39 cellular contexts compared by ENCODE assay signal in genomic region chr1:13465515-13465914, GRCh38. TPM values are rescaled to one million over a fixed set of nuclear protein-coding genes. Genes with fewer than 3 reads are reported as not detected.
"Had no signal": no experiment of that assay in that cellular context is flagged by ENCODE, and none has a peak within 500 bp of the region (broad histone marks: within the 10 kb centered on the region; RNA-seq: fewer than 3 reads in every experiment).

No MANE protein-coding gene starts in this region.

- H3K4me1 Mint-ChIP-seq: activated CD4-positive, alpha-beta memory T cell treated with anti-CD3 and anti-CD28 coated beads, Interleukin-2, amount 10 ng/mL, durations not matched to agents 7 days and 5 days; activated CD4-positive, alpha-beta T cell treated with anti-CD3 and anti-CD28 coated beads for 36 hours; activated CD4-positive, alpha-beta T cell treated with anti-CD3 and anti-CD28 coated beads, Interleukin-2, amount 10 ng/mL, durations not matched to agents 7 days and 5 days; activated CD8-positive, alpha-beta memory T cell treated with anti-CD3 and anti-CD28 coated beads, Interleukin-2, amount 10 ng/mL, durations not matched to agents 7 days and 5 days; activated naive CD4-positive, alpha-beta T cell treated with anti-CD3 and anti-CD28 coated beads, Interleukin-2, amount 10 ng/mL, durations not matched to agents 7 days and 5 days; activated naive CD4-positive, alpha-beta T cell treated with anti-CD3 and anti-CD28 coated beads, Interleukin-2, amount 50 U/mL, for 24 hours; activated naive CD8-positive, alpha-beta T cell treated with anti-CD3 and anti-CD28 coated beads, Interleukin-2, amount 10 ng/mL, durations not matched to agents 7 days and 5 days; activated naive CD8-positive, alpha-beta T cell treated with anti-CD3 and anti-CD28 coated beads, Interleukin-2, amount 50 U/mL, for 24 hours; brain had no signal

- H3K36me3 Mint-ChIP-seq: activated CD8-positive, alpha-beta memory T cell treated with anti-CD3 and anti-CD28 coated beads, Interleukin-2, amount 10 ng/mL, durations not matched to agents 7 days and 5 days; activated naive CD4-positive, alpha-beta T cell treated with anti-CD3 and anti-CD28 coated beads, Interleukin-2, amount 10 ng/mL, durations not matched to agents 7 days and 5 days; activated naive CD4-positive, alpha-beta T cell treated with anti-CD3 and anti-CD28 coated beads, Interleukin-2, amount 50 U/mL, for 24 hours; activated naive CD8-positive, alpha-beta T cell; activated naive CD8-positive, alpha-beta T cell treated with anti-CD3 and anti-CD28 coated beads, Interleukin-2, amount 10 ng/mL, durations not matched to agents 7 days and 5 days; brain had no signal

- H3K36me3 ChIP-seq: ascending aorta had no signal

- H3K27me3 Mint-ChIP-seq: activated CD4-positive, alpha-beta memory T cell treated with anti-CD3 and anti-CD28 coated beads, Interleukin-2, amount 10 ng/mL, durations not matched to agents 7 days and 5 days; activated CD4-positive, alpha-beta T cell treated with anti-CD3 and anti-CD28 coated beads, Interleukin-2, amount 10 ng/mL, durations not matched to agents 7 days and 5 days; activated CD8-positive, alpha-beta memory T cell treated with anti-CD3 and anti-CD28 coated beads, Interleukin-2, amount 10 ng/mL, durations not matched to agents 7 days and 5 days; activated naive CD4-positive, alpha-beta T cell treated with anti-CD3 and anti-CD28 coated beads, Interleukin-2, amount 10 ng/mL, durations not matched to agents 7 days and 5 days; activated naive CD8-positive, alpha-beta T cell treated with anti-CD3 and anti-CD28 coated beads, Interleukin-2, amount 10 ng/mL, durations not matched to agents 7 days and 5 days had no signal

- H3K4me1 ChIP-seq: ascending aorta had no signal

- H3K27ac Mint-ChIP-seq: activated CD4-positive, alpha-beta memory T cell treated with anti-CD3 and anti-CD28 coated beads, Interleukin-2, amount 10 ng/mL, durations not matched to agents 7 days and 5 days; activated CD4-positive, alpha-beta T cell treated with anti-CD3 and anti-CD28 coated beads for 36 hours; activated CD4-positive, alpha-beta T cell treated with anti-CD3 and anti-CD28 coated beads, Interleukin-2, amount 10 ng/mL, durations not matched to agents 7 days and 5 days; activated CD8-positive, alpha-beta memory T cell treated with anti-CD3 and anti-CD28 coated beads, Interleukin-2, amount 10 ng/mL, durations not matched to agents 7 days and 5 days; activated CD8-positive, alpha-beta T cell treated with anti-CD3 and anti-CD28 coated beads, Interleukin-2, amount 10 ng/mL, durations not matched to agents 7 days and 5 days; activated naive CD4-positive, alpha-beta T cell treated with anti-CD3 and anti-CD28 coated beads, Interleukin-2, amount 10 ng/mL, durations not matched to agents 7 days and 5 days; activated naive CD4-positive, alpha-beta T cell treated with anti-CD3 and anti-CD28 coated beads, Interleukin-2, amount 50 U/mL, for 24 hours; activated naive CD8-positive, alpha-beta T cell; activated naive CD8-positive, alpha-beta T cell treated with anti-CD3 and anti-CD28 coated beads, Interleukin-2, amount 10 ng/mL, durations not matched to agents 7 days and 5 days; activated naive CD8-positive, alpha-beta T cell treated with anti-CD3 and anti-CD28 coated beads, Interleukin-2, amount 50 U/mL, for 24 hours; activated T-cell treated with anti-CD3 and anti-CD28 coated beads, Interleukin-2, amount 50 U/mL, for 24 hours; activated T-helper 2 cell treated with anti-CD3 and anti-CD28 coated beads, Interferon-gamma antibody, Interleukin-2, Interleukin-4, amounts not matched to agents 10 μg/mL and 5 μg/mL and 100 μg/mL, durations not matched to agents 14 hours and 24 hours and 36 hours; brain; T-helper 1 cell treated with Interleukin-12 subunit alpha and Interleukin-12 subunit beta and Interleukin-4 antibody, amounts not matched to agents 30 μg/mL and 1 μg/mL, for 36 hours; T-helper 2 cell treated with Interferon-gamma antibody and Interleukin-4, amounts not matched to agents 5 μg/mL and 100 μg/mL, for 36 hours; WTC11 had no signal

- H3K4me3 Mint-ChIP-seq: activated CD4-positive, alpha-beta memory T cell treated with anti-CD3 and anti-CD28 coated beads, Interleukin-2, amount 10 ng/mL, durations not matched to agents 7 days and 5 days; activated CD4-positive, alpha-beta T cell treated with anti-CD3 and anti-CD28 coated beads for 36 hours; activated CD4-positive, alpha-beta T cell treated with anti-CD3 and anti-CD28 coated beads, Interleukin-2, amount 10 ng/mL, durations not matched to agents 7 days and 5 days; activated CD8-positive, alpha-beta memory T cell treated with anti-CD3 and anti-CD28 coated beads, Interleukin-2, amount 10 ng/mL, durations not matched to agents 7 days and 5 days; activated CD8-positive, alpha-beta T cell treated with anti-CD3 and anti-CD28 coated beads, Interleukin-2, amount 10 ng/mL, durations not matched to agents 7 days and 5 days; activated naive CD4-positive, alpha-beta T cell treated with anti-CD3 and anti-CD28 coated beads, Interleukin-2, amount 10 ng/mL, durations not matched to agents 7 days and 5 days; activated naive CD4-positive, alpha-beta T cell treated with anti-CD3 and anti-CD28 coated beads, Interleukin-2, amount 50 U/mL, for 24 hours; activated naive CD8-positive, alpha-beta T cell; activated naive CD8-positive, alpha-beta T cell treated with anti-CD3 and anti-CD28 coated beads, Interleukin-2, amount 10 ng/mL, durations not matched to agents 7 days and 5 days; activated naive CD8-positive, alpha-beta T cell treated with anti-CD3 and anti-CD28 coated beads, Interleukin-2, amount 50 U/mL, for 24 hours; activated T-cell treated with anti-CD3 and anti-CD28 coated beads, Interleukin-2, amount 50 U/mL, for 24 hours; brain; T-helper 1 cell treated with Interleukin-12 subunit alpha and Interleukin-12 subunit beta and Interleukin-4 antibody, amounts not matched to agents 30 μg/mL and 1 μg/mL, for 36 hours; T-helper 2 cell treated with Interferon-gamma antibody and Interleukin-4, amounts not matched to agents 5 μg/mL and 100 μg/mL, for 36 hours; WTC11 had no signal

- ATAC-seq: activated CD4-positive, alpha-beta T cell treated with anti-CD3 and anti-CD28 coated beads for 36 hours; activated CD4-positive, CD25-positive, alpha-beta regulatory T cell treated with anti-CD3 and anti-CD28 coated beads, Interleukin-2, amount 50 U/mL, for 24 hours; activated CD8-positive, alpha-beta memory T cell treated with anti-CD3 and anti-CD28 coated beads, Interleukin-2, amount 10 ng/mL, durations not matched to agents 7 days and 5 days; activated CD8-positive, alpha-beta T cell treated with anti-CD3 and anti-CD28 coated beads, Interleukin-2, amount 10 ng/mL, durations not matched to agents 7 days and 5 days; activated naive CD8-positive, alpha-beta T cell treated with anti-CD3 and anti-CD28 coated beads, Interleukin-2, amount 50 U/mL, for 24 hours; WTC11 had no signal

- H3K9me3 ChIP-seq: ascending aorta had no signal

- H3K4me3 ChIP-seq: ascending aorta had no signal

- H3K27ac ChIP-seq: ascending aorta, VCaP had no signal

- H3K9me3 Mint-ChIP-seq: activated CD4-positive, alpha-beta memory T cell treated with anti-CD3 and anti-CD28 coated beads, Interleukin-2, amount 10 ng/mL, durations not matched to agents 7 days and 5 days; activated CD4-positive, alpha-beta T cell treated with anti-CD3 and anti-CD28 coated beads, Interleukin-2, amount 10 ng/mL, durations not matched to agents 7 days and 5 days; activated naive CD4-positive, alpha-beta T cell treated with anti-CD3 and anti-CD28 coated beads, Interleukin-2, amount 10 ng/mL, durations not matched to agents 7 days and 5 days; activated naive CD4-positive, alpha-beta T cell treated with anti-CD3 and anti-CD28 coated beads, Interleukin-2, amount 50 U/mL, for 24 hours; activated naive CD8-positive, alpha-beta T cell treated with anti-CD3 and anti-CD28 coated beads, Interleukin-2, amount 10 ng/mL, durations not matched to agents 7 days and 5 days; activated naive CD8-positive, alpha-beta T cell treated with anti-CD3 and anti-CD28 coated beads, Interleukin-2, amount 50 U/mL, for 24 hours; activated T-cell treated with anti-CD3 and anti-CD28 coated beads, Interleukin-2, amount 50 U/mL, for 24 hours; activated T-helper 2 cell treated with anti-CD3 and anti-CD28 coated beads, Interferon-gamma antibody, Interleukin-2, Interleukin-4, amounts not matched to agents 10 μg/mL and 5 μg/mL and 100 μg/mL, durations not matched to agents 14 hours and 24 hours and 36 hours; T-helper 1 cell treated with Interleukin-12 subunit alpha and Interleukin-12 subunit beta and Interleukin-4 antibody, amounts not matched to agents 30 μg/mL and 1 μg/mL, for 36 hours; T-helper 2 cell treated with Interferon-gamma antibody and Interleukin-4, amounts not matched to agents 5 μg/mL and 100 μg/mL, for 36 hours had no signal

- DNase-seq: activated CD4-positive, alpha-beta memory T cell treated with anti-CD3 and anti-CD28 coated beads, Interleukin-2, amount 10 ng/mL, durations not matched to agents 7 days and 5 days; activated CD4-positive, alpha-beta T cell treated with anti-CD3 and anti-CD28 coated beads for 1 hour; activated CD4-positive, alpha-beta T cell treated with anti-CD3 and anti-CD28 coated beads for 36 hours; activated CD4-positive, alpha-beta T cell treated with anti-CD3 and anti-CD28 coated beads for 48 hours; activated CD4-positive, alpha-beta T cell treated with anti-CD3 and anti-CD28 coated beads, Interleukin-2, amount 10 ng/mL, durations not matched to agents 7 days and 5 days; activated CD4-positive, alpha-beta T cell treated with anti-CD3 and anti-CD28 coated beads, Interleukin-2, amount 50 U/mL, for 48 hours; activated CD4-positive, CD25-positive, alpha-beta regulatory T cell; activated CD8-positive, alpha-beta memory T cell treated with anti-CD3 and anti-CD28 coated beads for 24 hours; activated CD8-positive, alpha-beta memory T cell treated with anti-CD3 and anti-CD28 coated beads, Interleukin-2, amount 10 ng/mL, durations not matched to agents 7 days and 5 days; activated CD8-positive, alpha-beta memory T cell treated with anti-CD3 and anti-CD28 coated beads, Interleukin-2, amount 50 U/mL, for 48 hours; activated CD8-positive, alpha-beta T cell treated with anti-CD3 and anti-CD28 coated beads, Interleukin-2, amount 10 ng/mL, durations not matched to agents 7 days and 5 days; activated effector memory CD4-positive, alpha-beta T cell treated with Interleukin-2 at 50 U/mL for 16 hours; activated gamma-delta T cell; activated naive CD4-positive, alpha-beta T cell treated with anti-CD3 and anti-CD28 coated beads, Interleukin-2, amount 10 ng/mL, durations not matched to agents 7 days and 5 days; activated naive CD4-positive, alpha-beta T cell treated with Interleukin-2 at 50 U/mL for 16 hours; activated naive CD8-positive, alpha-beta T cell treated with anti-CD3 and anti-CD28 coated beads, Interleukin-2, amount 10 ng/mL, durations not matched to agents 7 days and 5 days; activated naive CD8-positive, alpha-beta T cell treated with anti-CD3 and anti-CD28 coated beads, Interleukin-2, amount 50 U/mL, for 24 hours; activated T-cell treated with anti-CD3 and anti-CD28 coated beads, Interleukin-2, amount 50 U/mL, for 24 hours; amygdala; anterior cingulate cortex; central memory CD4-positive, alpha-beta T cell; T-helper 1 cell; T-helper 2 cell; T-helper 9 cell had no signal

- FAIRE-seq: colon, TTC549 had no signal

- H3K27me3 ChIP-seq: ascending aorta had no signal

RNA-seq across cellular contexts. Expression of gene LRRC38, which starts 48.3 kb away (rescaled TPM):
- total RNA-seq: activated CD4-positive, alpha-beta memory T cell treated with anti-CD3 and anti-CD28 coated beads, Interleukin-2, amount 10 ng/mL, durations not matched to agents 7 days and 5 days; activated CD4-positive, alpha-beta T cell treated with anti-CD3 and anti-CD28 coated beads for 36 hours; activated CD4-positive, alpha-beta T cell treated with anti-CD3 and anti-CD28 coated beads, Interleukin-2, amount 10 ng/mL, durations not matched to agents 7 days and 5 days; activated CD8-positive, alpha-beta memory T cell treated with anti-CD3 and anti-CD28 coated beads, Interleukin-2, amount 10 ng/mL, durations not matched to agents 7 days and 5 days; activated CD8-positive, alpha-beta T cell treated with anti-CD3 and anti-CD28 coated beads, Interleukin-2, amount 10 ng/mL, durations not matched to agents 7 days and 5 days; activated naive CD8-positive, alpha-beta T cell treated with anti-CD3 and anti-CD28 coated beads, Interleukin-2, amount 10 ng/mL, durations not matched to agents 7 days and 5 days; activated T-helper 2 cell treated with anti-CD3 and anti-CD28 coated beads, Interferon-gamma antibody, Interleukin-2, Interleukin-4, amounts not matched to agents 10 μg/mL and 5 μg/mL and 100 μg/mL, durations not matched to agents 14 hours and 24 hours and 36 hours; ascending aorta had no signal

RNA-seq across cellular contexts. Expression of gene PRAMEF20, which starts 55.3 kb away (rescaled TPM):
- total RNA-seq: activated CD4-positive, alpha-beta memory T cell treated with anti-CD3 and anti-CD28 coated beads, Interleukin-2, amount 10 ng/mL, durations not matched to agents 7 days and 5 days; activated CD4-positive, alpha-beta T cell treated with anti-CD3 and anti-CD28 coated beads for 36 hours; activated CD4-positive, alpha-beta T cell treated with anti-CD3 and anti-CD28 coated beads, Interleukin-2, amount 10 ng/mL, durations not matched to agents 7 days and 5 days; activated CD8-positive, alpha-beta memory T cell treated with anti-CD3 and anti-CD28 coated beads, Interleukin-2, amount 10 ng/mL, durations not matched to agents 7 days and 5 days; activated CD8-positive, alpha-beta T cell treated with anti-CD3 and anti-CD28 coated beads, Interleukin-2, amount 10 ng/mL, durations not matched to agents 7 days and 5 days; activated naive CD8-positive, alpha-beta T cell treated with anti-CD3 and anti-CD28 coated beads, Interleukin-2, amount 10 ng/mL, durations not matched to agents 7 days and 5 days; activated T-helper 2 cell treated with anti-CD3 and anti-CD28 coated beads, Interferon-gamma antibody, Interleukin-2, Interleukin-4, amounts not matched to agents 10 μg/mL and 5 μg/mL and 100 μg/mL, durations not matched to agents 14 hours and 24 hours and 36 hours; ascending aorta; cardiac septum; cerebellum; WTC11 had no signal
- polyA plus RNA-seq: adipose tissue had no signal
